Comparison of ENCODE assay signal across 21 cellular contexts in the genomic region with DNA sequence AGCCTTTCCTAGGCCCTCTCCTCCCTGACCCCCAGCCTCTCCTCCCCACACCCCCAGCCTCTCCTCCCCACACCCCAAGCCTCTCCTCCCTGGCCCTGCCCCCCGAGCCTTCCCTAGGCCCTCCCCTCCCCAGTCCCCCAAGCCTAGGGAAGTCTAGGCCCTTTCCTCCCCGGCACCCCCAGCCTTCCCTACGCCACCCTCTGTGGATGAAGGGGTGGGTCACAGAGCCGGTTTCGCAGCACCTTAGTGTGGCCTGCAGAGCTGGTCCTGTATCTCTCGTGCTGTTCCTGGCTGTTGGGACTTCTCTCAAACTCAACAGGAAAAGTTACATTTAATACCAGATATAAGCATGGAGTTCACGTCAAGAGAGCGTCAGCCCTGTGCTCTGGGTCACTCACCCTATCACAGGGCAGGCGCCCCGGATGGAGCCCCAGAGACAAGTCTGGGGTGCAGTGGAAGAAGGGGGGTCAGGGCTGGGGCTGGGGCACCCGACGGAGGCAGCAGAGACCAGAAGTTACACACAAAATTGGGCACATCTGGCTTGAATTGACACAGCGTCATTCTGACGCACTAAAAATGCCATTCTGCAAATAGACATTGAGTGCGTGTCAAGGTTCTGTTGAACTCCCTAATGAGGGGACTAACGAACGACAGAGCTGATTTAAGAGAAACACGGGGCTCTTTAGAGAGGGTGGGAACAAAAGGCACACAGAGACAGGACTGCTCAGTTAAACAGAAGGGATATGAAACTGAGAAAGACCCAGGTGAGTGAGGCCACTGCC. TPM values are rescaled to one million over a fixed set of nuclear protein-coding genes. Genes with fewer than 3 reads are reported as not detected.
"Had no signal": no experiment of that assay in that cellular context is flagged by ENCODE, and none has a peak within 500 bp of the region (broad histone marks: within the 10 kb centered on the region; RNA-seq: fewer than 3 reads in every experiment).

No MANE protein-coding gene starts in this region.

- H3K27ac ChIP-seq: ascending aorta, colonic mucosa, hepatocyte, prostate gland, right atrium auricular region, tibial artery, uterus had no signal

- H3K9me3 ChIP-seq: ascending aorta, colonic mucosa, prostate gland, right atrium auricular region, tibial artery, uterus had no signal

- ATAC-seq: activated CD8-positive, alpha-beta T cell treated with anti-CD3 and anti-CD28 coated beads, Interleukin-2, amount 10 ng/mL, durations not matched to agents 7 days and 5 days had no signal

- H3K4me3 ChIP-seq: ascending aorta, colonic mucosa, hepatocyte, prostate gland, right atrium auricular region, tibial artery, uterus had no signal

- H3K36me3 ChIP-seq: ascending aorta, colonic mucosa, prostate gland, right atrium auricular region, tibial artery, uterus had no signal

- DNase-seq: activated CD4-positive, alpha-beta T cell treated with anti-CD3 and anti-CD28 coated beads, Interleukin-2, amount 10 ng/mL, durations not matched to agents 24 days and 14 days; activated CD8-positive, alpha-beta memory T cell treated with anti-CD3 and anti-CD28 coated beads, Interleukin-2, amount 50 U/mL, for 4 hours; activated CD8-positive, alpha-beta T cell treated with anti-CD3 and anti-CD28 coated beads, Interleukin-2, amount 10 ng/mL, durations not matched to agents 7 days and 5 days; activated effector memory CD4-positive, alpha-beta T cell treated with anti-CD3 and anti-CD28 coated beads, Interleukin-2, amount 50 U/mL, for 16 hours; activated naive CD4-positive, alpha-beta T cell treated with anti-CD3 and anti-CD28 coated beads, Interleukin-2, amount 50 U/mL, for 16 hours; activated T-cell treated with anti-CD3 and anti-CD28 coated beads, Interleukin-2, amount 50 U/mL, for 48 hours; colonic mucosa; endodermal cell; islet precursor cell; stimulated activated CD4-positive, alpha-beta T cell treated with anti-CD3 and anti-CD28 coated beads, Interleukin-12 subunit alpha, Interleukin-12 subunit beta, amount 100 ng/mL, for 4 hours; stimulated activated CD4-positive, alpha-beta T cell treated with anti-CD3 and anti-CD28 coated beads, Interleukin-1b, Interleukin-23, amount 100 ng/mL, for 48 hours; stimulated activated CD8-positive, alpha-beta memory T cell treated with anti-CD3 and anti-CD28 coated beads, Interleukin-4, amount 100 ng/mL, for 48 hours; stimulated activated naive CD4-positive, alpha-beta T cell; substantia nigra; tibial artery; uterus had no signal

- H3K4me1 ChIP-seq: ascending aorta, colonic mucosa, prostate gland, right atrium auricular region, uterus had no signal

RNA-seq across cellular contexts. Expression of a gene that starts 24.0 kb away (rescaled TPM):
- total RNA-seq: activated CD4-positive, alpha-beta T cell treated with anti-CD3 and anti-CD28 coated beads, Interleukin-2, amount 10 ng/mL, durations not matched to agents 24 days and 14 days; activated CD8-positive, alpha-beta T cell treated with anti-CD3 and anti-CD28 coated beads, Interleukin-2, amount 10 ng/mL, durations not matched to agents 7 days and 5 days; lung microvascular endothelial cell had no signal

RNA-seq across cellular contexts. Expression of a gene that starts 46.9 kb away (rescaled TPM):
- total RNA-seq: ascending aorta had no signal
